ENCODE assay signal across 9 cellular contexts in genomic region chr6:28356666-28357020, GRCh38. TPM values are rescaled to one million over a fixed set of nuclear protein-coding genes. Genes with fewer than 3 reads are reported as not detected.
DNase-seq lines count a peak whose midpoint lies in the region; ATAC-seq and TF ChIP-seq lines count a peak whose summit lies in the region.
"Had no signal": no experiment of that assay in that cellular context is flagged by ENCODE, and none has a peak within 500 bp of the region (broad histone marks: within the 10 kb centered on the region; RNA-seq: fewer than 3 reads in every experiment).

No MANE protein-coding gene starts in this region.

- H3K9me3 Mint-ChIP-seq in activated T-helper 17 cell treated with anti-CD3 and anti-CD28 coated beads, Interleukin-2, amount 50 U/mL, for 72 hours: no peaks in the 10 kb centered on the region
- H3K9me3 Mint-ChIP-seq in activated T-cell treated with anti-CD3 and anti-CD28 coated beads, Interleukin-2, amount 50 U/mL, for 24 hours: no peaks in the 10 kb centered on the region
- H3K9me3 Mint-ChIP-seq: activated CD4-positive, alpha-beta memory T cell treated with anti-CD3 and anti-CD28 coated beads for 36 hours had no signal

- intact Hi-C loops in HCT116 (cut with micrococcal nuclease): loop anchor here (1.0 to 10.0 kb wide), 5 partner anchors 104 to 452 kb away; partner anchors contain the start of genes ZKSCAN4 and ZKSCAN8

- DNase-seq in HCT116 (ENCODE audit: low read depth, low spot score) (no peak), hepatocyte (ENCODE audit: low spot score) (no peak), NCI-H526 treated with DMSO at 0.1 percent for 48 hours (lab: John Stamatoyannopoulos, UW) (no peak)
- no peak for DNase-seq in activated T-cell treated with anti-CD3 and anti-CD28 coated beads, Interleukin-2, amount 50 U/mL, for 24 hours
- DNase-seq in stimulated activated CD4-positive, alpha-beta T cell treated with anti-CD3 and anti-CD28 coated beads, Interleukin-2, amount 100 ng/mL, for 24 hours: no peak

- no peak for TF ChIP-seq POLR2A in HCT116 (IDR thresholded peaks at IDR 0.05; ENCODE audit: borderline replicate concordance, extremely low read depth, insufficient read depth, insufficient read length)

- ATAC-seq in HCT116: no peak
- ATAC-seq in activated T-helper 17 cell treated with anti-CD3 and anti-CD28 coated beads, Interleukin-2, amount 50 U/mL, for 72 hours (replicated peaks): no peak
- no peak for ATAC-seq in HG03135 (IDR thresholded peaks at IDR 0.05; ENCODE audit: unreplicated experiment)

- H4K20me1 ChIP-seq in HCT116 (ENCODE audit: insufficient read depth): no peaks in the 10 kb centered on the region
- no peaks in the 10 kb centered on the region for H4K20me1 ChIP-seq in hepatocyte (ENCODE audit: insufficient read depth, poor library complexity, severe bottlenecking)

- no peak for TF ChIP-seq RAD21 in HCT116 (IDR thresholded peaks at IDR 0.05; ENCODE audit: low read depth)

- POLR2A ChIA-PET in HCT116 (lab: Charles Lee): interaction anchor here (0.9 to 2.8 kb wide), 9 partner anchors 14 to 518 kb away, joined by 3 to 14 read pairs (median 4); partner anchors contain the start of gene ZKSCAN8

- H3K79me2 ChIP-seq in HCT116 (ENCODE audit: insufficient read depth, low read length): peaks cover 50% of the 10 kb centered on the region
- peaks cover 22% of the 10 kb centered on the region for H3K79me2 ChIP-seq in hepatocyte

- no peaks in the 10 kb centered on the region for H3K27me3 ChIP-seq in HCT116 (ENCODE audit: insufficient read depth, low read length)
- no peaks in the 10 kb centered on the region for H3K27me3 ChIP-seq in hepatocyte

- no peaks in the 10 kb centered on the region for H3K27me3 Mint-ChIP-seq in activated T-helper 17 cell treated with anti-CD3 and anti-CD28 coated beads, Interleukin-2, amount 50 U/mL, for 72 hours
- no peaks in the 10 kb centered on the region for H3K27me3 Mint-ChIP-seq in activated T-cell treated with anti-CD3 and anti-CD28 coated beads, Interleukin-2, amount 50 U/mL, for 24 hours
- H3K27me3 Mint-ChIP-seq: activated CD4-positive, alpha-beta memory T cell treated with anti-CD3 and anti-CD28 coated beads for 36 hours had no signal

- H3K4me1 ChIP-seq in HCT116 (ENCODE audit: control insufficient read depth in 1 of 2, insufficient read depth in 2 of 2, low read length in 2 of 2) (peaks cover 32 to 49% of the 10 kb centered on the region in 2 experiments), hepatocyte (ENCODE audit: insufficient read depth) (peaks cover 14% of the 10 kb centered on the region)

- H3K36me3 ChIP-seq in HCT116 (ENCODE audit: control insufficient read depth in 1 of 2, insufficient read depth in 2 of 2, low read length in 2 of 2): peaks cover 3 to 4% of the 10 kb centered on the region in 2 experiments; a peak in 2 of 4 replicates
- no peaks in the 10 kb centered on the region for H3K36me3 ChIP-seq in hepatocyte (replicated peaks; ENCODE audit: insufficient read depth, low read depth)

- H3K9me2 ChIP-seq in HCT116 (ENCODE audit: insufficient read depth) (no peaks in the 10 kb centered on the region), hepatocyte (replicated peaks; ENCODE audit: insufficient read depth) (no peaks in the 10 kb centered on the region)

- H3K27ac Mint-ChIP-seq in activated T-helper 17 cell treated with anti-CD3 and anti-CD28 coated beads, Interleukin-2, amount 50 U/mL, for 72 hours: no peak overlapping the region
- no peak overlapping the region for H3K27ac Mint-ChIP-seq in activated T-cell treated with anti-CD3 and anti-CD28 coated beads, Interleukin-2, amount 50 U/mL, for 24 hours
- H3K27ac Mint-ChIP-seq: activated CD4-positive, alpha-beta memory T cell treated with anti-CD3 and anti-CD28 coated beads for 36 hours had no signal

- BruUV-seq in HCT116 (replicated peaks; lab: Mats Ljungman, UMichigan): no TSS peak

- H3K4me2 ChIP-seq in HCT116 (ENCODE audit: low read length) (peak overlapping the region; percentile 94), hepatocyte (peak overlapping the region; percentile 64)

- TF ChIP-seq CTCF in HCT116 (IDR thresholded peaks at IDR 0.05 in 2 of 3, conservative IDR thresholded peaks at IDR 0.05 in 1 of 3; ENCODE audit: borderline replicate concordance in 1 of 3, insufficient read depth in 1 of 3, low read depth in 2 of 3, low read length in 2 of 3) (no peak), hepatocyte (IDR thresholded peaks at IDR 0.05; ENCODE audit: poor library complexity) (no peak)

- 87% methylated on average over 7 of the region's 7 CpGs for WGBS in hepatocyte (ENCODE audit: low lambda C conversion rate, missing lambda C conversion rate)

- H3K4me1 Mint-ChIP-seq in activated T-helper 17 cell treated with anti-CD3 and anti-CD28 coated beads, Interleukin-2, amount 50 U/mL, for 72 hours: peaks cover 7% of the 10 kb centered on the region
- H3K4me1 Mint-ChIP-seq in activated T-cell treated with anti-CD3 and anti-CD28 coated beads, Interleukin-2, amount 50 U/mL, for 24 hours (ENCODE audit: low read depth): peaks cover 19% of the 10 kb centered on the region

- H2AFZ ChIP-seq in HCT116 (ENCODE audit: low read depth, low read length, poor library complexity, severe bottlenecking) (no peak overlapping the region), hepatocyte (no peak overlapping the region)

- H3K36me3 Mint-ChIP-seq in activated T-helper 17 cell treated with anti-CD3 and anti-CD28 coated beads, Interleukin-2, amount 50 U/mL, for 72 hours (ENCODE audit: low read depth): no peaks in the 10 kb centered on the region
- peaks cover 13% of the 10 kb centered on the region for H3K36me3 Mint-ChIP-seq in activated T-cell treated with anti-CD3 and anti-CD28 coated beads, Interleukin-2, amount 50 U/mL, for 24 hours (ENCODE audit: low read depth)
- H3K36me3 Mint-ChIP-seq: activated CD4-positive, alpha-beta memory T cell treated with anti-CD3 and anti-CD28 coated beads for 36 hours had no signal

- CTCF ChIA-PET in HCT116 (lab: Charles Lee): interaction anchor here (0.6 to 2.7 kb wide), 15 partner anchors 14 to 519 kb away, joined by 3 to 20 read pairs (median 4); partner anchors contain the start of genes ZKSCAN4 and ZKSCAN8

- H3K4me3 ChIP-seq in HCT116 (replicated peaks in 1 of 2; ENCODE audit: low read depth in 1 of 2, low read length in 2 of 2) (no peak overlapping the region), hepatocyte (no peak overlapping the region), skin epidermis (no peak overlapping the region)

- peak overlapping the region; percentile 70 for H3K9ac ChIP-seq in HCT116 (ENCODE audit: low read length)

- peak overlapping the region; percentile 85 for H3K27ac ChIP-seq in HCT116 (ENCODE audit: low read depth, low read length)
- H3K27ac ChIP-seq in hepatocyte: peak overlapping the region; percentile 72
- peak overlapping the region in 14 of 21 experiments; percentile 61 to 82 (median 76) for H3K27ac ChIP-seq in skin epidermis

- peak overlapping the region; percentile 85 for H3K4me3 Mint-ChIP-seq in activated T-helper 17 cell treated with anti-CD3 and anti-CD28 coated beads, Interleukin-2, amount 50 U/mL, for 72 hours
- H3K4me3 Mint-ChIP-seq in activated T-cell treated with anti-CD3 and anti-CD28 coated beads, Interleukin-2, amount 50 U/mL, for 24 hours: no peak overlapping the region

- H3K9me3 ChIP-seq in HCT116 (ENCODE audit: control insufficient read depth in 1 of 2, insufficient read depth in 1 of 2, low read depth in 1 of 2, low read length in 2 of 2) (no peaks in the 10 kb centered on the region), hepatocyte (ENCODE audit: low read depth) (no peaks in the 10 kb centered on the region)

- RAD21 ChIA-PET in HCT116 (lab: Charles Lee; ENCODE audit: low non-redundant PET in 1 of 2, low total read pairs in 2 of 2, uncharacterized antibody in 2 of 2, unreplicated experiment in 2 of 2): interaction anchor here (1.3 to 1.7 kb wide), 3 partner anchors 104 to 215 kb away, joined by 3 to 4 read pairs (median 3); partner anchors contain the start of genes ZKSCAN8 (in 2 of the 2) and ZKSCAN4 (in 1 of the 2)

TF ChIP-seq in HCT116, 20 proteins besides CTCF, POLR2A, EP300 and RAD21 (continues in another document):
- TF ChIP-seq POLR2AphosphoS5 (IDR thresholded peaks at IDR 0.05; ENCODE audit: low read depth, low read length): no peak
- no peak for TF ChIP-seq JUND (IDR thresholded peaks at IDR 0.05)
- TF ChIP-seq MAX (IDR thresholded peaks at IDR 0.05): no peak
- no peak for TF ChIP-seq ELF1 (IDR thresholded peaks at IDR 0.05; ENCODE audit: borderline replicate concordance, low read depth)
- TF ChIP-seq SRF (IDR thresholded peaks at IDR 0.05; ENCODE audit: low read depth): no peak
- no peak for TF ChIP-seq YY1 (IDR thresholded peaks at IDR 0.05; ENCODE audit: extremely low read depth, insufficient replicate concordance, low read depth, low read length)
- TF ChIP-seq EZH2phosphoT487 (IDR thresholded peaks at IDR 0.05; ENCODE audit: borderline replicate concordance): no peak
- no peak for TF ChIP-seq ZNF274 (IDR thresholded peaks at IDR 0.05; ENCODE audit: low read depth, low read length)
- TF ChIP-seq EZH2 (IDR thresholded peaks at IDR 0.05): no peak
- TF ChIP-seq SP1 (IDR thresholded peaks at IDR 0.05; ENCODE audit: low read depth): no peak
- no peak for TF ChIP-seq EGR1 (IDR thresholded peaks at IDR 0.05; ENCODE audit: low read depth)
- TF ChIP-seq CBX3 (IDR thresholded peaks at IDR 0.05; ENCODE audit: low read depth): no peak
- TF ChIP-seq SIN3A (IDR thresholded peaks at IDR 0.05; ENCODE audit: low read depth): no peak
- TF ChIP-seq CEBPB (IDR thresholded peaks at IDR 0.05; ENCODE audit: low read depth): no peak
- TF ChIP-seq TCF7L2 (IDR thresholded peaks at IDR 0.05; ENCODE audit: borderline replicate concordance, extremely low read depth, insufficient read depth, insufficient read length): no peak

RNA-seq across cellular contexts. Expression of gene ZKSCAN3, which starts 6.9 kb away (rescaled TPM):
- total RNA-seq in HCT116 (2021; ENCODE audit: unreplicated experiment) (11.2 TPM), hepatocyte (6.8 and 7.1 TPM in 2 replicates)
- polyA plus RNA-seq in HCT116 (2012): 2.9 and 3.6 TPM in 2 replicates
- total RNA-seq in activated T-helper 17 cell treated with anti-CD3 and anti-CD28 coated beads, Interleukin-2, amount 50 U/mL, for 72 hours: 1 to 10 TPM; 1.5 to 2.6 TPM
- 1.9 and 3.1 TPM in 2 replicates for polyA plus RNA-seq in hepatocyte

RNA-seq across cellular contexts. Expression of gene ZSCAN31, which starts 20.7 kb away (rescaled TPM):
- 10.1 TPM for total RNA-seq in HCT116 (2021; ENCODE audit: unreplicated experiment)
- polyA plus RNA-seq in HCT116 (2012): 7.1 and 7.4 TPM in 2 replicates
- 1 to 10 TPM in 1 of 2 donors, under 1 TPM in 1; 0.63 to 1.0 TPM for total RNA-seq in activated T-helper 17 cell treated with anti-CD3 and anti-CD28 coated beads, Interleukin-2, amount 50 U/mL, for 72 hours
- total RNA-seq in hepatocyte: 2.6 and 4.6 TPM in 2 replicates
- polyA plus RNA-seq in hepatocyte: 1.8 and 3.4 TPM in 2 replicates

RNA-seq across cellular contexts. Expression of gene ZSCAN12, which starts 42.9 kb away (rescaled TPM):
- total RNA-seq in HCT116 (2021; ENCODE audit: unreplicated experiment) (0.81 TPM), hepatocyte (5.6 and 6.1 TPM in 2 replicates)
- polyA plus RNA-seq in HCT116 (2012): 0.15 and 0.40 TPM in 2 replicates
- total RNA-seq in activated T-helper 17 cell treated with anti-CD3 and anti-CD28 coated beads, Interleukin-2, amount 50 U/mL, for 72 hours: 1 to 10 TPM; 2.9 to 4.3 TPM
- polyA plus RNA-seq in hepatocyte: 2.1 and 3.2 TPM in 2 replicates
